ENCODE assay signal across 18 cellular contexts in the genomic region with DNA sequence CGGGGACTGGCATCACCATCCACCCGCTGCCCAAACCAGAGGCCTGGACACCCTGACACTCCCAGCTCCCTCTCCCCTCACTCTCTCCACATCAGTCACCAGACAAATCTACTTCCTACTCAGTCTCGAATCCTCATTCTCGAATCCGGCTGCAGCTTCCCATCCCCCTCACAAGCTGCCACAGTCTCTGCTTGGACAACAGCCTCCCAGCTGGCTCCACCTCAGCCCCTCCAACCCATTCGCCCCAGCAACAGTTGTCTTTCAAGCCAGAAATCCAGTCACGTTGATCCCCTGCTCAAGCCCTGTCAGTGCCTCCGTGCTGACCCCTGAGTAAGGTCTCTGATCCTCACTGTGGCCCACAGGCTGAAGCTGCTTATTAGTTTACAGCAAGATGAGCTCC. TPM values are rescaled to one million over a fixed set of nuclear protein-coding genes. Genes with fewer than 3 reads are reported as not detected.
DNase-seq lines count a peak whose midpoint lies in the region; TF ChIP-seq lines count a peak whose summit lies in the region.
"Had no signal": no experiment of that assay in that cellular context is flagged by ENCODE, and none has a peak within 500 bp of the region (broad histone marks: within the 10 kb centered on the region; RNA-seq: fewer than 3 reads in every experiment).

No MANE protein-coding gene starts in this region.

- H3K79me1 ChIP-seq in H9 (ENCODE audit: insufficient read depth, low read depth, low read length, poor library complexity, severe bottlenecking), result no peaks in the 10 kb centered on the region

- DNase-seq in H9 (no peak), NCI-H524 (lab: John Stamatoyannopoulos, UW) (peak; percentile 43 to 79), retina (peak; percentile 55), iPS-NIHi7 (ENCODE audit: extremely low spot score) (no peak), NCI-H1048 (lab: John Stamatoyannopoulos, UW) (no peak), NCI-H146 (lab: John Stamatoyannopoulos, UW) (no peak)
- DNase-seq: activated naive CD4-positive, alpha-beta T cell treated with anti-CD3 and anti-CD28 coated beads, Interleukin-2, amount 50 U/mL, for 16 hours; activated T-cell treated with anti-CD3 and anti-CD28 coated beads for 4 hours; body of pancreas; foreskin keratinocyte; Kasumi-1; NCI-H1436; NCI-H2227 treated with DMSO at 0.1 percent for 48 hours; ovary; stimulated activated CD4-positive, alpha-beta T cell treated with anti-CD3 and anti-CD28 coated beads, Interleukin-2, amount 100 ng/mL, for 48 hours had no signal

- H3K4ac ChIP-seq in H9 (ENCODE audit: low read depth, low read length), result no peak overlapping the region

- no peaks in the 10 kb centered on the region for H3K27me3 ChIP-seq in H9 (ENCODE audit: insufficient read depth, low read length)
- no peaks in the 10 kb centered on the region for H3K27me3 ChIP-seq in ectodermal cell (ENCODE audit: control insufficient read depth, insufficient read depth, low read length, poor library complexity, severe bottlenecking)
- H3K27me3 ChIP-seq: body of pancreas, foreskin keratinocyte, ovary had no signal

- no peak overlapping the region for H4K91ac ChIP-seq in H9 (ENCODE audit: insufficient read length, low read depth, low read length)

- whole genome bisulfite sequencing in H9 (ENCODE audit: extremely low coverage, insufficient read length, low lambda C conversion rate), result no CpG with 5 or more reads among the region's 8 CpGs
- WGBS in ectodermal cell, 2 experiments, result 60 to 61% methylated on average over 8 of the region's 8 CpGs

- H2BK20ac ChIP-seq in H9 (ENCODE audit: low read depth, low read length, poor library complexity, severe bottlenecking), result no peak overlapping the region

- no peak overlapping the region for H2BK5ac ChIP-seq in H9 (ENCODE audit: insufficient read length, low read length)

- no peak overlapping the region for H4K8ac ChIP-seq in H9 (replicated peaks; ENCODE audit: insufficient read length, low read depth, low read length)

- no peak overlapping the region for H2BK15ac ChIP-seq in H9 (ENCODE audit: low read depth, low read length)

- H3K27ac Mint-ChIP-seq in H9, result peak overlapping the region in 2 of 3 experiments; percentile 13 to 43; a peak in 1 of 7 replicates
- H3K27ac Mint-ChIP-seq: B cell had no signal

- no peaks in the 10 kb centered on the region for H3K27me3 Mint-ChIP-seq in H9 (ENCODE audit: low read depth)
- H3K27me3 Mint-ChIP-seq: B cell had no signal

- no peak overlapping the region for H3K23ac ChIP-seq in H9 (ENCODE audit: insufficient read length, low read depth, low read length)

- no peak overlapping the region for H3K4me3 ChIP-seq in ectodermal cell (ENCODE audit: insufficient read depth, low read depth, low read length)
- H3K4me3 ChIP-seq: body of pancreas, ovary had no signal

- H3K14ac ChIP-seq in H9 (ENCODE audit: insufficient read depth, low read length), result no peak overlapping the region; the same call in 1 of the 2 replicates

- peaks cover 4 to 18% of the 10 kb centered on the region in 2 experiments for H3K4me1 Mint-ChIP-seq in H9
- H3K4me1 Mint-ChIP-seq: B cell had no signal

- no peaks in the 10 kb centered on the region for H3K23me2 ChIP-seq in H9 (ENCODE audit: insufficient read length, low read depth, low read length, poor library complexity, severe bottlenecking)

- no peak for TF ChIP-seq CTCF in H9 (conservative IDR thresholded peaks at IDR 0.05)

- H3K9me3 ChIP-seq in H9 (ENCODE audit: control insufficient read depth, low read depth, low read length) (no peaks in the 10 kb centered on the region), ectodermal cell (ENCODE audit: control insufficient read depth, low read length) (no peaks in the 10 kb centered on the region)
- H3K9me3 ChIP-seq: body of pancreas, ovary had no signal

- no peaks in the 10 kb centered on the region for H3K36me3 ChIP-seq in ectodermal cell (ENCODE audit: control insufficient read depth, insufficient read depth, low read length)
- H3K36me3 ChIP-seq: ovary had no signal

- H4K20me1 ChIP-seq in H9 (ENCODE audit: control insufficient read depth, insufficient read depth, insufficient read length), result no peaks in the 10 kb centered on the region

- H3K27ac ChIP-seq in H9 (ENCODE audit: insufficient read length, low read depth, low read length) (no peak overlapping the region), ectodermal cell (ENCODE audit: insufficient read depth, low read depth, low read length, poor library complexity, severe bottlenecking) (peak overlapping the region; percentile 47)
- H3K27ac ChIP-seq: body of pancreas, epithelial cell of prostate, foreskin keratinocyte, ovary had no signal

- H3K36me3 Mint-ChIP-seq in H9 (ENCODE audit: insufficient read depth in 1 of 3, low read depth in 3 of 3), result peaks cover 8 to 36% (median 21%) of the 10 kb centered on the region in 3 experiments

- no peaks in the 10 kb centered on the region for H3K4me1 ChIP-seq in H9 (ENCODE audit: insufficient read depth, low read length)
- peaks cover 32% of the 10 kb centered on the region for H3K4me1 ChIP-seq in ectodermal cell (ENCODE audit: control insufficient read depth, insufficient read depth, low read length)
- H3K4me1 ChIP-seq: foreskin keratinocyte had no signal

- H4K5ac ChIP-seq in H9 (ENCODE audit: insufficient read length, low read depth, low read length), result no peak overlapping the region

- no peak overlapping the region for H2BK12ac ChIP-seq in H9 (ENCODE audit: insufficient read length, low read depth, low read length)

- H3K79me2 ChIP-seq in H9 (ENCODE audit: insufficient read depth, low read length), result no peaks in the 10 kb centered on the region

- no peaks in the 10 kb centered on the region for H3K9me3 Mint-ChIP-seq in H9

- no peak overlapping the region for H3K56ac ChIP-seq in H9 (ENCODE audit: insufficient read length, low read depth, low read length)

- H3K4me2 ChIP-seq in H9 (ENCODE audit: insufficient read depth, insufficient read length, low read length), result no peak overlapping the region

- no peak overlapping the region for H2AFZ ChIP-seq in H9 (ENCODE audit: low read length)

- no peak overlapping the region for H3K4me3 Mint-ChIP-seq in H9
- H3K4me3 Mint-ChIP-seq: B cell had no signal

- H2AK5ac ChIP-seq in H9 (ENCODE audit: insufficient read length, low read length), result no peak overlapping the region

- no peak overlapping the region for H2BK120ac ChIP-seq in H9 (ENCODE audit: low read depth, low read length, poor library complexity, severe bottlenecking)

- no peak overlapping the region for H3K18ac ChIP-seq in H9 (ENCODE audit: insufficient read length, low read depth, low read length)

- no peak overlapping the region for H3T11ph ChIP-seq in H9 (ENCODE audit: low read length)

- no peak overlapping the region for H3K9ac ChIP-seq in H9 (ENCODE audit: extremely low read depth, insufficient read length, low read length)

RNA-seq across cellular contexts. Expression of gene MTSS2, which starts 44.2 kb away (rescaled TPM):
- 41.0 and 42.5 TPM in 2 replicates for total RNA-seq in H9 (2021)
- 83.6 TPM for polyA plus RNA-seq in ectodermal cell (2013, experiment 1 of 4)
- 65.7 TPM for polyA plus RNA-seq in ectodermal cell (2013, experiment 2 of 4)
- polyA plus RNA-seq in ectodermal cell (2013, experiment 3 of 4), result 67.5 TPM
- polyA plus RNA-seq in ectodermal cell (2013, experiment 4 of 4), result 64.8 TPM

Comparison
In these comparisons a context has a peak if more than half of its experiments do, and no peak if none do; other contexts are left out.
1. DNase-seq: peak in NCI-H524 (2 of 2) and retina (single experiment); none in H9 (single experiment), iPS-NIHi7 (single experiment), NCI-H1048 (single experiment) and NCI-H146 (single experiment).